Comparison of ENCODE assay signal across 27 cellular contexts in genomic region chr1:246221390-246222240, GRCh38.
"Had no signal": no experiment of that assay in that cellular context is flagged by ENCODE, and none has a peak within 500 bp of the region (broad histone marks: within the 10 kb centered on the region; RNA-seq: fewer than 3 reads in every experiment).

No MANE protein-coding gene starts in this region.

- H3K9me3 Mint-ChIP-seq: activated CD4-positive, alpha-beta memory T cell treated with anti-CD3 and anti-CD28 coated beads, Interleukin-2, amount 10 ng/mL, durations not matched to agents 7 days and 5 days; activated naive CD4-positive, alpha-beta T cell treated with anti-CD3 and anti-CD28 coated beads, Interleukin-2, amount 50 U/mL, for 24 hours; stimulated activated naive CD8-positive, alpha-beta T cell treated with anti-CD3 and anti-CD28 coated beads, Interleukin-15, amount 100 ng/mL, for 72 hours; T-helper 2 cell treated with Interferon-gamma antibody and Interleukin-4, amounts not matched to agents 5 μg/mL and 100 μg/mL, for 36 hours; WTC11 had no signal

- H3K79me2 ChIP-seq: parathyroid adenoma had no signal

- H3K9me3 ChIP-seq: adrenal gland, colonic mucosa, gastrocnemius medialis, lower lobe of right lung, neutrophil, testis, upper lobe of left lung had no signal

- H3K27me3 ChIP-seq: adrenal gland, colonic mucosa, gastrocnemius medialis, neutrophil, right lobe of liver, testis, upper lobe of left lung had no signal

- H3K36me3 Mint-ChIP-seq: activated CD8-positive, alpha-beta memory T cell treated with anti-CD3 and anti-CD28 coated beads, Interleukin-2, amount 10 ng/mL, durations not matched to agents 7 days and 5 days; WTC11 had no signal

- H3K4me1 Mint-ChIP-seq: activated CD4-positive, alpha-beta memory T cell treated with anti-CD3 and anti-CD28 coated beads, Interleukin-2, amount 10 ng/mL, durations not matched to agents 7 days and 5 days; activated CD4-positive, alpha-beta T cell treated with anti-CD3 and anti-CD28 coated beads for 36 hours; activated CD8-positive, alpha-beta memory T cell treated with anti-CD3 and anti-CD28 coated beads, Interleukin-2, amount 10 ng/mL, durations not matched to agents 7 days and 5 days; activated naive CD4-positive, alpha-beta T cell treated with anti-CD3 and anti-CD28 coated beads, Interleukin-2, amount 50 U/mL, for 24 hours; stimulated activated naive CD8-positive, alpha-beta T cell treated with anti-CD3 and anti-CD28 coated beads, Interleukin-15, amount 100 ng/mL, for 72 hours had no signal

- H3K27me3 Mint-ChIP-seq: activated CD4-positive, alpha-beta memory T cell treated with anti-CD3 and anti-CD28 coated beads, Interleukin-2, amount 10 ng/mL, durations not matched to agents 7 days and 5 days; activated CD4-positive, alpha-beta T cell treated with anti-CD3 and anti-CD28 coated beads for 36 hours; activated CD8-positive, alpha-beta memory T cell treated with anti-CD3 and anti-CD28 coated beads, Interleukin-2, amount 10 ng/mL, durations not matched to agents 7 days and 5 days; activated naive CD4-positive, alpha-beta T cell treated with anti-CD3 and anti-CD28 coated beads, Interleukin-2, amount 50 U/mL, for 24 hours; naive B cell; stimulated activated naive CD8-positive, alpha-beta T cell treated with anti-CD3 and anti-CD28 coated beads, Interleukin-15, amount 100 ng/mL, for 72 hours had no signal

- H3K27ac Mint-ChIP-seq: activated CD4-positive, alpha-beta memory T cell treated with anti-CD3 and anti-CD28 coated beads, Interleukin-2, amount 10 ng/mL, durations not matched to agents 7 days and 5 days; activated CD4-positive, alpha-beta T cell treated with anti-CD3 and anti-CD28 coated beads for 36 hours; activated CD8-positive, alpha-beta memory T cell treated with anti-CD3 and anti-CD28 coated beads, Interleukin-2, amount 10 ng/mL, durations not matched to agents 7 days and 5 days; activated naive CD4-positive, alpha-beta T cell treated with anti-CD3 and anti-CD28 coated beads, Interleukin-2, amount 50 U/mL, for 24 hours; stimulated activated naive CD8-positive, alpha-beta T cell treated with anti-CD3 and anti-CD28 coated beads, Interleukin-15, amount 100 ng/mL, for 72 hours; T-helper 2 cell treated with Interferon-gamma antibody and Interleukin-4, amounts not matched to agents 5 μg/mL and 100 μg/mL, for 36 hours; WTC11 had no signal

- H2AFZ ChIP-seq: parathyroid adenoma had no signal

- H3K4me3 Mint-ChIP-seq: activated CD4-positive, alpha-beta memory T cell treated with anti-CD3 and anti-CD28 coated beads, Interleukin-2, amount 10 ng/mL, durations not matched to agents 7 days and 5 days; activated CD4-positive, alpha-beta T cell treated with anti-CD3 and anti-CD28 coated beads for 36 hours; activated CD8-positive, alpha-beta memory T cell treated with anti-CD3 and anti-CD28 coated beads, Interleukin-2, amount 10 ng/mL, durations not matched to agents 7 days and 5 days; activated naive CD4-positive, alpha-beta T cell treated with anti-CD3 and anti-CD28 coated beads, Interleukin-2, amount 50 U/mL, for 24 hours; naive B cell; stimulated activated naive CD8-positive, alpha-beta T cell treated with anti-CD3 and anti-CD28 coated beads, Interleukin-15, amount 100 ng/mL, for 72 hours; T-helper 2 cell treated with Interferon-gamma antibody and Interleukin-4, amounts not matched to agents 5 μg/mL and 100 μg/mL, for 36 hours; WTC11 had no signal

- H3K36me3 ChIP-seq: adrenal gland, colonic mucosa, gastrocnemius medialis, lower lobe of right lung, neutrophil, right lobe of liver, upper lobe of left lung had no signal

- H3K27ac ChIP-seq: adrenal gland, colonic mucosa, gastrocnemius medialis, lower lobe of right lung, neutrophil, parathyroid adenoma, right lobe of liver, testis, upper lobe of left lung had no signal

- FAIRE-seq: endometrium, keratinocyte, TTC549 had no signal

- H3K4me3 ChIP-seq: adrenal gland, colonic mucosa, gastrocnemius medialis, lower lobe of right lung, right lobe of liver, smooth muscle cell, testis, upper lobe of left lung had no signal

- H3K4me1 ChIP-seq: adrenal gland, colonic mucosa, gastrocnemius medialis, lower lobe of right lung, parathyroid adenoma, right lobe of liver, testis, upper lobe of left lung had no signal

- H3K4me2 ChIP-seq: smooth muscle cell had no signal

- DNase-seq: activated CD4-positive, alpha-beta memory T cell treated with anti-CD3 and anti-CD28 coated beads, Interleukin-2, amount 10 ng/mL, durations not matched to agents 7 days and 5 days; activated CD4-positive, alpha-beta T cell treated with anti-CD3 and anti-CD28 coated beads for 36 hours; activated CD8-positive, alpha-beta memory T cell treated with anti-CD3 and anti-CD28 coated beads, Interleukin-2, amount 10 ng/mL, durations not matched to agents 7 days and 5 days; activated effector memory CD4-positive, alpha-beta T cell treated with Interleukin-2 at 50 U/mL for 16 hours; activated T-cell treated with anti-CD3 and anti-CD28 coated beads, Interleukin-2, amount 50 U/mL, for 1 hour; adrenal gland; colonic mucosa; gastrocnemius medialis; head of caudate nucleus; lower lobe of right lung; midbrain; naive B cell; stimulated activated CD4-positive, alpha-beta T cell treated with anti-CD3 and anti-CD28 coated beads, Interleukin-4, amount 100 ng/mL, for 1 hour; stimulated activated naive CD8-positive, alpha-beta T cell treated with anti-CD3 and anti-CD28 coated beads, Interleukin-15, amount 100 ng/mL, for 72 hours; SW 1271; testis had no signal

- H3K9ac ChIP-seq: parathyroid adenoma had no signal
